ENCODE assay signal across 29 cellular contexts in genomic region chr4:41196633-41197332, GRCh38. TPM values are rescaled to one million over a fixed set of nuclear protein-coding genes. Genes with fewer than 3 reads are reported as not detected.
DNase-seq lines count a peak whose midpoint lies in the region; ATAC-seq, FAIRE-seq and TF ChIP-seq lines count a peak whose summit lies in the region.
"Had no signal": no experiment of that assay in that cellular context is flagged by ENCODE, and none has a peak within 500 bp of the region (broad histone marks: within the 10 kb centered on the region; RNA-seq: fewer than 3 reads in every experiment).

No MANE protein-coding gene starts in this region.

- CTCF ChIA-PET in A549 (lab: Yijun Ruan, JAX): interaction anchor here (0.8 kb wide), 1 partner anchor 15 kb away, joined by 3 read pairs; no protein-coding TSS in a partner anchor

- H3K9ac ChIP-seq in astrocyte (ENCODE audit: low read length): no peak overlapping the region

- intact Hi-C loops in left lung (cut with DNase I): no loop called here

- no peak overlapping the region for H3K27ac ChIP-seq in A549
- no peak overlapping the region for H3K27ac ChIP-seq in astrocyte (ENCODE audit: low read depth, low read length)
- peak overlapping the region in 1 of 2 donors; percentile 22 for H3K27ac ChIP-seq in left lung
- H3K27ac ChIP-seq: pancreas had no signal

- ATAC-seq in A549: no peak
- ATAC-seq in left lung: peak; percentile 64
- ATAC-seq in HG03342 (IDR thresholded peaks at IDR 0.05; ENCODE audit: unreplicated experiment): no peak
- no peak for ATAC-seq in esophagus mucosa

- DNase-seq in A549 (ENCODE audit: low read depth in 1 of 2, low spot score in 1 of 2) (no peak), GM03348 (ENCODE audit: low spot score) (peak; percentile 52), astrocyte (ENCODE audit: low read depth) (peak; percentile 63), left lung (no peak), KG1 (lab: John Stamatoyannopoulos, UW) (no peak), NCI-H1105 (lab: John Stamatoyannopoulos, UW) (no peak)
- DNase-seq: activated CD4-positive, alpha-beta memory T cell treated with anti-CD3 and anti-CD28 coated beads for 36 hours; activated CD4-positive, CD25-positive, alpha-beta regulatory T cell treated with anti-CD3 and anti-CD28 coated beads, Interleukin-2, amount 50 U/mL, for 72 hours; activated naive CD8-positive, alpha-beta T cell treated with anti-CD3 and anti-CD28 coated beads for 36 hours; central memory CD4-positive, alpha-beta T cell; COR-L47; dermis blood vessel endothelial cell; GF-D8; glutamatergic neuron; kidney; NCI-H1105 treated with DMSO at 0.1 percent for 48 hours; NCI-H2029 treated with DMSO at 0.1 percent for 48 hours; NCI-H526 treated with DMSO at 0.1 percent for 48 hours; nephron progenitor cell; pancreas; retina; RPMI8226; stimulated activated CD4-positive, alpha-beta T cell treated with anti-CD3 and anti-CD28 coated beads, Interleukin-2, amount 100 ng/mL, for 48 hours had no signal

- H3K4me1 Mint-ChIP-seq in astrocyte (ENCODE audit: low read depth, unreplicated experiment): peaks cover 76% of the 10 kb centered on the region
- H3K4me1 Mint-ChIP-seq: activated naive CD8-positive, alpha-beta T cell treated with anti-CD3 and anti-CD28 coated beads for 36 hours; nephron progenitor cell had no signal

- H4K20me1 ChIP-seq in astrocyte (ENCODE audit: insufficient read depth, low read length): peaks cover 74% of the 10 kb centered on the region

- no peaks in the 10 kb centered on the region for H3K9me3 Mint-ChIP-seq in astrocyte (ENCODE audit: unreplicated experiment)
- H3K9me3 Mint-ChIP-seq: activated CD4-positive, alpha-beta memory T cell treated with anti-CD3 and anti-CD28 coated beads for 36 hours; activated naive CD8-positive, alpha-beta T cell treated with anti-CD3 and anti-CD28 coated beads for 36 hours had no signal

- H3K9me3 ChIP-seq in A549 (no peaks in the 10 kb centered on the region), astrocyte (ENCODE audit: insufficient read depth, low read depth, low read length) (no peaks in the 10 kb centered on the region), left lung (peaks cover 0 to 3% of the 10 kb centered on the region in 2 donors)
- H3K9me3 ChIP-seq: pancreas had no signal

- no peak for TF ChIP-seq POLR2A in A549 (IDR thresholded peaks at IDR 0.05; ENCODE audit: low read length)

- H3K27me3 Mint-ChIP-seq in astrocyte (ENCODE audit: low read depth, unreplicated experiment): no peaks in the 10 kb centered on the region
- H3K27me3 Mint-ChIP-seq: type B pancreatic cell had no signal

- no peak overlapping the region for H3K4me3 ChIP-seq in A549
- no peak overlapping the region for H3K4me3 ChIP-seq in astrocyte (ENCODE audit: insufficient read depth, low read depth, low read length)
- H3K4me3 ChIP-seq in left lung: no peak overlapping the region
- H3K4me3 ChIP-seq: pancreas had no signal

- H3K4me2 ChIP-seq in A549: no peak overlapping the region
- no peak overlapping the region for H3K4me2 ChIP-seq in astrocyte (ENCODE audit: low read length)

- peak overlapping the region; percentile 35 for H3K4me3 Mint-ChIP-seq in astrocyte (ENCODE audit: unreplicated experiment)
- H3K4me3 Mint-ChIP-seq: activated CD4-positive, alpha-beta memory T cell treated with anti-CD3 and anti-CD28 coated beads for 36 hours; activated naive CD8-positive, alpha-beta T cell treated with anti-CD3 and anti-CD28 coated beads for 36 hours; nephron progenitor cell; type B pancreatic cell had no signal

- 88% methylated on average over 6 of the region's 6 CpGs for WGBS in A549 (ENCODE audit: missing lambda C conversion rate)

- H3K4me1 ChIP-seq in A549: no peaks in the 10 kb centered on the region
- H3K4me1 ChIP-seq in astrocyte (ENCODE audit: insufficient read depth, low read length): peaks cover 8% of the 10 kb centered on the region
- H3K4me1 ChIP-seq in left lung: no peaks in the 10 kb centered on the region

- H3K27ac Mint-ChIP-seq in astrocyte (ENCODE audit: unreplicated experiment): peak overlapping the region; percentile 84
- H3K27ac Mint-ChIP-seq: activated CD4-positive, alpha-beta memory T cell treated with anti-CD3 and anti-CD28 coated beads for 36 hours; activated naive CD8-positive, alpha-beta T cell treated with anti-CD3 and anti-CD28 coated beads for 36 hours; nephron progenitor cell; type B pancreatic cell had no signal

- peaks cover 3% of the 10 kb centered on the region for H3K36me3 ChIP-seq in astrocyte (ENCODE audit: insufficient read depth, low read length)
- no peaks in the 10 kb centered on the region for H3K36me3 ChIP-seq in left lung
- H3K36me3 ChIP-seq: pancreas had no signal

- H3K27me3 ChIP-seq in astrocyte (ENCODE audit: insufficient read depth, low read length) (no peaks in the 10 kb centered on the region), left lung (no peaks in the 10 kb centered on the region)
- H3K27me3 ChIP-seq: pancreas had no signal

- H3K79me2 ChIP-seq in astrocyte (ENCODE audit: insufficient read depth, low read length): peaks cover 100% of the 10 kb centered on the region

- TF ChIP-seq CTCF in A549 (IDR thresholded peaks at IDR 0.05) (no peak), astrocyte (IDR thresholded peaks at IDR 0.05; ENCODE audit: insufficient read depth, low read depth, low read length) (no peak), left lung (IDR thresholded peaks at IDR 0.05) (no peak)

- TF ChIP-seq EP300 in A549 (IDR thresholded peaks at IDR 0.05): no peak

- FAIRE-seq in A549 (lab: Jason Lieb, UNC) (no peak), astrocyte (lab: Jason Lieb, UNC) (no peak)
- FAIRE-seq: A204.1, kidney, pancreas had no signal

- H3K36me3 Mint-ChIP-seq in astrocyte (ENCODE audit: low read depth, unreplicated experiment): peaks cover 24% of the 10 kb centered on the region
- H3K36me3 Mint-ChIP-seq: activated CD4-positive, alpha-beta memory T cell treated with anti-CD3 and anti-CD28 coated beads for 36 hours; activated naive CD8-positive, alpha-beta T cell treated with anti-CD3 and anti-CD28 coated beads for 36 hours had no signal

- TF ChIP-seq RAD21 in A549 (conservative IDR thresholded peaks at IDR 0.05 in 1 of 2, IDR thresholded peaks at IDR 0.05 in 1 of 2): no peak

- no peak overlapping the region for H2AFZ ChIP-seq in astrocyte (ENCODE audit: low read depth, low read length)

- POLR2A ChIA-PET in A549 (lab: Yijun Ruan, JAX): no interaction called here

TF ChIP-seq in A549, 52 proteins besides CTCF, POLR2A, EP300 and RAD21:
- TF ChIP-seq MYC (IDR thresholded peaks at IDR 0.05; ENCODE audit: borderline replicate concordance, low read length) (no peak), RARB (CRISPR knock-in tag; IDR thresholded peaks at IDR 0.05) (no peak), MAFK (IDR thresholded peaks at IDR 0.05; ENCODE audit: partially characterized antibody) (peak; percentile 86)

RNA-seq across cellular contexts. Expression of gene APBB2, which starts 17.6 kb away (rescaled TPM):
- 31.3 and 31.9 TPM in 2 replicates for polyA plus RNA-seq in A549 (2011; rRNA removed)
- 12.3 and 12.9 TPM in 2 replicates for polyA plus RNA-seq in A549 (2012; cell fraction: cytosol; rRNA removed)
- polyA plus RNA-seq in A549 (2012; cell fraction: nucleus; rRNA removed): 12.0 and 15.6 TPM in 2 replicates
- 8.3 to 9.9 TPM (median 9.6 TPM) in 3 replicates for polyA plus RNA-seq in A549 (2017; fragmentation: RNase III; extraction: RNeasy Plus Mini Kit Qiagen cat#74134 plus additional on column Dnase treatment)
- polyA minus RNA-seq in A549 (2011; rRNA and poly(A)+ RNA removed): 54.3 and 57.4 TPM in 2 replicates
- 172 and 173 TPM in 2 replicates for total RNA-seq in astrocyte
- total RNA-seq in left lung: 10 to 100 TPM; 55.6 to 94.8 TPM
- total RNA-seq in esophagus mucosa: 13.3 TPM

RNA-seq across cellular contexts. Expression of gene UCHL1, which starts 59.9 kb away (rescaled TPM):
- polyA plus RNA-seq in A549 (2011; rRNA removed) (1,819 and 1,981 TPM in 2 replicates), A549 (2017; fragmentation: RNase III; extraction: RNeasy Plus Mini Kit Qiagen cat#74134 plus additional on column Dnase treatment) (953 to 989 TPM (median 980 TPM) in 3 replicates)
- polyA plus RNA-seq in A549 (2012; cell fraction: cytosol; rRNA removed): 1,534 and 1,760 TPM in 2 replicates
- polyA plus RNA-seq in A549 (2012; cell fraction: nucleus; rRNA removed): 2,660 and 5,319 TPM in 2 replicates
- polyA minus RNA-seq in A549 (2011; rRNA and poly(A)+ RNA removed): 406 and 486 TPM in 2 replicates
- total RNA-seq in astrocyte (1,149 and 1,154 TPM in 2 replicates), left lung (10 to 100 TPM; 26.5 to 31.6 TPM), esophagus mucosa (2.1 TPM)
- total RNA-seq: SK-MEL-5; T-helper 1 cell treated with Interleukin-12 subunit alpha and Interleukin-12 subunit beta and Interleukin-4 antibody, amounts not matched to agents 30 ng/mL and 1 ng/mL, for 36 hours had no signal

Comparison
In these comparisons a context has a peak if more than half of its experiments do, and no peak if none do; other contexts are left out.
1. DNase-seq: peak in GM03348 (single experiment) and astrocyte (single experiment); none in A549 (0 of 2), left lung (0 of 2), KG1 (single experiment) and NCI-H1105 (single experiment).
2. RNA of gene UCHL1, which starts 59.9 kb away (total RNA-seq): 1,149 to 1,154 TPM in astrocyte; 26.5 to 31.6 TPM in left lung and 2.1 TPM in esophagus mucosa (single experiment); every median in the first group is over 10 times any median in the second.